In the genomic region with DNA sequence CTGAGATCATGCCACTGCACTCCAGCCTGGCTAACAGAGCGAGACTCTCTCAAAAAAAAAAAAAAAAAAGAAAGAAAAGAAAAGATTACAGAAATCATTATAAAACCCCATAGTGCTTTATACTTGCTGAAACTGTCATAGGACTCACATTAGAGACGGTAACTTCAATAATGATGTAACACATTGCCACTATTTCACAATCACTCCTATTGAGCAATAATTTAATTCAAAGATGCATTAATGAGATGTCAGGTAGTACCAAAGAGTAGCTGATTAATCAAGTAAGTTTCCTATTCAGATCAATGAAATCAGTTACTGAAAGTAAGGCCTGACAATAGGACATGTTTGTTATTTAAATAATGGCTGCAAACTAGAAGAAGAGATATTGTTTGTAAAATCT, we compare ENCODE assay signal across 1 cellular context.
TF ChIP-seq lines count a peak whose summit lies in the region.

No MANE protein-coding gene starts in this region.

TF ChIP-seq in HCT116, 20 proteins besides CTCF, POLR2A, EP300 and RAD21 (continued from another document):
- no peak for TF ChIP-seq ZBTB33 (IDR thresholded peaks at IDR 0.05; ENCODE audit: extremely low read depth, insufficient replicate concordance, low read length)
